2 cellular contexts compared by ENCODE assay signal in the genomic region with DNA sequence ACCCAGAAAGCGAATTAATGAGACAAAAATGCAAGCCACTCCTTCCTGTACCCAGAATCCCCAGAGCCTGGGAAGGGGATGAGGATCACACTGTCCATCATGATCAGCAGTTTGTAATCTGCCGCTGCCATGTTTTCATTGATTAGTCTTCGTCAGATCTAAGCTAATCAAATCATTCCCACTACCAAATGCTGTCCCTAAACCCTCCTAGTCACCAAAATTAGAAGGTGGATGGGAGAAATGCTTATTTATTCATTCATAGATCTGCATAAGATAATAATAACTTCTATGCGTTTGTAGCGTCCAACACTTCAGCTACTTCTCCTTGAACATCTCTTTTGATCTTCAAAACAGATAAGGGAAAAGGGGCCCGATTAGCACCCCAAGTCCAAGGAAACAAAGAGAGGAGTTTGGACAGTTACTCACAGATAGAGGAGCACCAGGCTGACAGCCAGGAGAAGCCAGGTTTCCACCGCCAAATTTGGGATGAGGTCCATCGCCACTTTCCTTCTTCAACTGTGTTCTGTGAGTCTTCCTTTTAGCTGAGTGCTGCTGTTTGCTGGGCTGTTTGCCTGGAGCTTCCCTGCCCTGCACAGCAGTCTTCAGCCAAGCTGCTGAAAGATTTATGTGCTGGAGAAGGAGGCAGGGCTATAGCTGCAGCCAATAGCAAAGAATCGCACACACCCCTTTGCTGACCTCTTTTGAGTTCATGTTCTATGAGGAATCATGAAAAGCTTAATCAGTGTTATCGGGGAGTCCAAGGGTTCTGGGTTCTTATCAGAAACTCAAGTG.
TF ChIP-seq lines count a peak whose summit lies in the region.

A gene (minus strand): TSS at position 597 of the 792 bp plus-strand sequence. CDS start 100 bp downstream, at position 497.

TF ChIP-seq in K562, 482 proteins besides CTCF, POLR2A, EP300 and RAD21 (continues in another document):
- TF ChIP-seq MAZ (CRISPR knock-in tag; conservative IDR thresholded peaks at IDR 0.05 in 1 of 2, IDR thresholded peaks at IDR 0.05 in 1 of 2) (peak in 1 of 2 experiments; percentile 56; a peak in 1 of 4 replicates), DDX20 (tag; IDR thresholded peaks at IDR 0.05; ENCODE audit: low read depth) (no peak), ZNF174 (CRISPR knock-in tag; IDR thresholded peaks at IDR 0.05) (no peak), RUNX1 (IDR thresholded peaks at IDR 0.05; ENCODE audit: low read depth) (no peak), U2AF2 (optimal IDR thresholded peaks at IDR 0.05; ENCODE audit: low read depth, low read length) (no peak), NFRKB (IDR thresholded peaks at IDR 0.05; ENCODE audit: low read depth) (no peak), SP2 (IDR thresholded peaks at IDR 0.05; ENCODE audit: extremely low read depth, low read depth, low read length, poor library complexity, severe bottlenecking) (no peak), NR3C1 (CRISPR knock-in tag; IDR thresholded peaks at IDR 0.05) (no peak), ZNF197 (CRISPR knock-in tag; IDR thresholded peaks at IDR 0.05; ENCODE audit: low read depth) (no peak), JUNB (CRISPR knock-in tag; conservative IDR thresholded peaks at IDR 0.05) (no peak), KHSRP (IDR thresholded peaks at IDR 0.05) (no peak), MECOM (CRISPR knock-in tag; IDR thresholded peaks at IDR 0.05) (no peak), SNIP1 (IDR thresholded peaks at IDR 0.05; ENCODE audit: low read depth) (no peak), CEBPG (CRISPR knock-in tag; IDR thresholded peaks at IDR 0.05) (no peak), CEBPG (tag; conservative IDR thresholded peaks at IDR 0.05 in 1 of 2, IDR thresholded peaks at IDR 0.05 in 1 of 2) (no peak), CCNT2 (IDR thresholded peaks at IDR 0.05; ENCODE audit: borderline replicate concordance, extremely low read depth, insufficient read length, low read depth, low read length) (peak; percentile 55), ZNF324 (CRISPR knock-in tag; IDR thresholded peaks at IDR 0.05) (no peak), HNRNPUL1 (IDR thresholded peaks at IDR 0.05; ENCODE audit: low read length) (no peak), PTBP1 (IDR thresholded peaks at IDR 0.05; ENCODE audit: low read depth, low read length) (no peak), ZSCAN32 (CRISPR knock-in tag; IDR thresholded peaks at IDR 0.05) (no peak), DNMT1 (IDR thresholded peaks at IDR 0.05) (no peak), CREM (IDR thresholded peaks at IDR 0.05; ENCODE audit: low read depth) (no peak), ZNF232 (CRISPR knock-in tag; IDR thresholded peaks at IDR 0.05) (no peak), HNRNPH1 (optimal IDR thresholded peaks at IDR 0.05; ENCODE audit: low read depth, low read length) (no peak), FOXK2 (conservative IDR thresholded peaks at IDR 0.05 in 1 of 2, IDR thresholded peaks at IDR 0.05 in 1 of 2; ENCODE audit: low read depth in 2 of 2) (peak in 1 of 2 experiments; percentile 20; a peak in 1 of 4 replicates), ZNF589 (CRISPR knock-in tag; IDR thresholded peaks at IDR 0.05; ENCODE audit: low read depth) (no peak), SMAD2 (IDR thresholded peaks at IDR 0.05; ENCODE audit: low read depth, low read length) (no peak), KDM1A (IDR thresholded peaks at IDR 0.05) (peak; percentile 65 to 77), ZNF644 (tag; IDR thresholded peaks at IDR 0.05; ENCODE audit: low read depth) (no peak), SMC3 (conservative IDR thresholded peaks at IDR 0.05; ENCODE audit: insufficient read depth, low read depth, low read length) (0 out of 2 replicates have a peak, but pooled peaks have one; percentile 9)
- TF ChIP-seq, protein P1, sequence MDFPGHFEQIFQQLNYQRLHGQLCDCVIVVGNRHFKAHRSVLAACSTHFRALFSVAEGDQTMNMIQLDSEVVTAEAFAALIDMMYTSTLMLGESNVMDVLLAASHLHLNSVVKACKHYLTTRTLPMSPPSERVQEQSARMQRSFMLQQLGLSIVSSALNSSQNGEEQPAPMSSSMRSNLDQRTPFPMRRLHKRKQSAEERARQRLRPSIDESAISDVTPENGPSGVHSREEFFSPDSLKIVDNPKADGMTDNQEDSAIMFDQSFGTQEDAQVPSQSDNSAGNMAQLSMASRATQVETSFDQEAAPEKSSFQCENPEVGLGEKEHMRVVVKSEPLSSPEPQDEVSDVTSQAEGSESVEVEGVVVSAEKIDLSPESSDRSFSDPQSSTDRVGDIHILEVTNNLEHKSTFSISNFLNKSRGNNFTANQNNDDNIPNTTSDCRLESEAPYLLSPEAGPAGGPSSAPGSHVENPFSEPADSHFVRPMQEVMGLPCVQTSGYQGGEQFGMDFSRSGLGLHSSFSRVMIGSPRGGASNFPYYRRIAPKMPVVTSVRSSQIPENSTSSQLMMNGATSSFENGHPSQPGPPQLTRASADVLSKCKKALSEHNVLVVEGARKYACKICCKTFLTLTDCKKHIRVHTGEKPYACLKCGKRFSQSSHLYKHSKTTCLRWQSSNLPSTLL (IDR thresholded peaks at IDR 0.05), result no peak
- TF ChIP-seq, protein P2, sequence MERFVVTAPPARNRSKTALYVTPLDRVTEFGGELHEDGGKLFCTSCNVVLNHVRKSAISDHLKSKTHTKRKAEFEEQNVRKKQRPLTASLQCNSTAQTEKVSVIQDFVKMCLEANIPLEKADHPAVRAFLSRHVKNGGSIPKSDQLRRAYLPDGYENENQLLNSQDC (CRISPR knock-in tag; IDR thresholded peaks at IDR 0.05), result 0 out of 2 replicates have a peak, but pooled peaks have one; percentile 11
- TF ChIP-seq, protein P3, sequence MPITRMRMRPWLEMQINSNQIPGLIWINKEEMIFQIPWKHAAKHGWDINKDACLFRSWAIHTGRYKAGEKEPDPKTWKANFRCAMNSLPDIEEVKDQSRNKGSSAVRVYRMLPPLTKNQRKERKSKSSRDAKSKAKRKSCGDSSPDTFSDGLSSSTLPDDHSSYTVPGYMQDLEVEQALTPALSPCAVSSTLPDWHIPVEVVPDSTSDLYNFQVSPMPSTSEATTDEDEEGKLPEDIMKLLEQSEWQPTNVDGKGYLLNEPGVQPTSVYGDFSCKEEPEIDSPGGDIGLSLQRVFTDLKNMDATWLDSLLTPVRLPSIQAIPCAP (CRISPR knock-in tag; IDR thresholded peaks at IDR 0.05; ENCODE audit: borderline replicate concordance), result peak; percentile 83

TF ChIP-seq in HepG2, 621 proteins besides CTCF, POLR2A, EP300 and RAD21 (continues in another document):
- TF ChIP-seq, protein P4, sequence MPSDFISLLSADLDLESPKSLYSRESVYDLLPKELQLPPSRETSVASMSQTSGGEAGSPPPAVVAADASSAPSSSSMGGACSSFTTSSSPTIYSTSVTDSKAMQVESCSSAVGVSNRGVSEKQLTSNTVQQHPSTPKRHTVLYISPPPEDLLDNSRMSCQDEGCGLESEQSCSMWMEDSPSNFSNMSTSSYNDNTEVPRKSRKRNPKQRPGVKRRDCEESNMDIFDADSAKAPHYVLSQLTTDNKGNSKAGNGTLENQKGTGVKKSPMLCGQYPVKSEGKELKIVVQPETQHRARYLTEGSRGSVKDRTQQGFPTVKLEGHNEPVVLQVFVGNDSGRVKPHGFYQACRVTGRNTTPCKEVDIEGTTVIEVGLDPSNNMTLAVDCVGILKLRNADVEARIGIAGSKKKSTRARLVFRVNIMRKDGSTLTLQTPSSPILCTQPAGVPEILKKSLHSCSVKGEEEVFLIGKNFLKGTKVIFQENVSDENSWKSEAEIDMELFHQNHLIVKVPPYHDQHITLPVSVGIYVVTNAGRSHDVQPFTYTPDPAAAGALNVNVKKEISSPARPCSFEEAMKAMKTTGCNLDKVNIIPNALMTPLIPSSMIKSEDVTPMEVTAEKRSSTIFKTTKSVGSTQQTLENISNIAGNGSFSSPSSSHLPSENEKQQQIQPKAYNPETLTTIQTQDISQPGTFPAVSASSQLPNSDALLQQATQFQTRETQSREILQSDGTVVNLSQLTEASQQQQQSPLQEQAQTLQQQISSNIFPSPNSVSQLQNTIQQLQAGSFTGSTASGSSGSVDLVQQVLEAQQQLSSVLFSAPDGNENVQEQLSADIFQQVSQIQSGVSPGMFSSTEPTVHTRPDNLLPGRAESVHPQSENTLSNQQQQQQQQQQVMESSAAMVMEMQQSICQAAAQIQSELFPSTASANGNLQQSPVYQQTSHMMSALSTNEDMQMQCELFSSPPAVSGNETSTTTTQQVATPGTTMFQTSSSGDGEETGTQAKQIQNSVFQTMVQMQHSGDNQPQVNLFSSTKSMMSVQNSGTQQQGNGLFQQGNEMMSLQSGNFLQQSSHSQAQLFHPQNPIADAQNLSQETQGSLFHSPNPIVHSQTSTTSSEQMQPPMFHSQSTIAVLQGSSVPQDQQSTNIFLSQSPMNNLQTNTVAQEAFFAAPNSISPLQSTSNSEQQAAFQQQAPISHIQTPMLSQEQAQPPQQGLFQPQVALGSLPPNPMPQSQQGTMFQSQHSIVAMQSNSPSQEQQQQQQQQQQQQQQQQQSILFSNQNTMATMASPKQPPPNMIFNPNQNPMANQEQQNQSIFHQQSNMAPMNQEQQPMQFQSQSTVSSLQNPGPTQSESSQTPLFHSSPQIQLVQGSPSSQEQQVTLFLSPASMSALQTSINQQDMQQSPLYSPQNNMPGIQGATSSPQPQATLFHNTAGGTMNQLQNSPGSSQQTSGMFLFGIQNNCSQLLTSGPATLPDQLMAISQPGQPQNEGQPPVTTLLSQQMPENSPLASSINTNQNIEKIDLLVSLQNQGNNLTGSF (CRISPR knock-in tag; IDR thresholded peaks at IDR 0.05), result no peak
- TF ChIP-seq ZNF143 (CRISPR knock-in tag; IDR thresholded peaks at IDR 0.05) (peak; percentile 60), RORA (CRISPR knock-in tag; IDR thresholded peaks at IDR 0.05) (no peak), SAFB2 (CRISPR knock-in tag; IDR thresholded peaks at IDR 0.05; ENCODE audit: borderline replicate concordance, low read depth) (0 out of 2 replicates have a peak, but pooled peaks have one; percentile 38), SAP130 (CRISPR knock-in tag; IDR thresholded peaks at IDR 0.05; ENCODE audit: low read depth) (peak; percentile 3; the same call in 1 of the 2 replicates), ZSCAN29 (CRISPR knock-in tag; conservative IDR thresholded peaks at IDR 0.05) (no peak), ZNF230 (CRISPR knock-in tag; IDR thresholded peaks at IDR 0.05) (no peak), SPEN (CRISPR knock-in tag; IDR thresholded peaks at IDR 0.05; ENCODE audit: low read depth) (peak; percentile 17; the same call in 1 of the 2 replicates), ZNF569 (CRISPR knock-in tag; IDR thresholded peaks at IDR 0.05; ENCODE audit: borderline replicate concordance) (no peak), PHB2 (IDR thresholded peaks at IDR 0.05; ENCODE audit: partially characterized antibody) (no peak), ZNF674 (CRISPR knock-in tag; IDR thresholded peaks at IDR 0.05; ENCODE audit: low read depth) (no peak), HNRNPL (IDR thresholded peaks at IDR 0.05; ENCODE audit: low read depth, low read length) (no peak), ZNF224 (CRISPR knock-in tag; IDR thresholded peaks at IDR 0.05) (no peak), PTBP1 (IDR thresholded peaks at IDR 0.05; ENCODE audit: low read depth, low read length, poor library complexity, severe bottlenecking) (no peak), NFE2L2 (IDR thresholded peaks at IDR 0.05; ENCODE audit: low read length) (no peak), ZNF747 (CRISPR knock-in tag; IDR thresholded peaks at IDR 0.05; ENCODE audit: borderline replicate concordance) (no peak), GABPA (IDR thresholded peaks at IDR 0.05; ENCODE audit: low read depth, low read length) (no peak), GABPA (CRISPR knock-in tag; IDR thresholded peaks at IDR 0.05; ENCODE audit: low read depth) (0 out of 2 replicates have a peak, but pooled peaks have one; percentile 3), NFYB (CRISPR knock-in tag; IDR thresholded peaks at IDR 0.05) (peak; percentile 20; the same call in 1 of the 2 replicates), RBM39 (IDR thresholded peaks at IDR 0.05; ENCODE audit: low read depth, low read length, poor library complexity, severe bottlenecking) (no peak), ZNF282 (IDR thresholded peaks at IDR 0.05; ENCODE audit: partially characterized antibody) (no peak), ZNF12 (CRISPR knock-in tag; IDR thresholded peaks at IDR 0.05) (0 out of 2 replicates have a peak, but pooled peaks have one; percentile 2), ZNF30 (CRISPR knock-in tag; IDR thresholded peaks at IDR 0.05) (no peak), RXRA (CRISPR knock-in tag; IDR thresholded peaks at IDR 0.05) (0 out of 2 replicates have a peak, but pooled peaks have one; percentile 4), ZNF777 (CRISPR knock-in tag; IDR thresholded peaks at IDR 0.05) (no peak)
- TF ChIP-seq, protein P5, sequence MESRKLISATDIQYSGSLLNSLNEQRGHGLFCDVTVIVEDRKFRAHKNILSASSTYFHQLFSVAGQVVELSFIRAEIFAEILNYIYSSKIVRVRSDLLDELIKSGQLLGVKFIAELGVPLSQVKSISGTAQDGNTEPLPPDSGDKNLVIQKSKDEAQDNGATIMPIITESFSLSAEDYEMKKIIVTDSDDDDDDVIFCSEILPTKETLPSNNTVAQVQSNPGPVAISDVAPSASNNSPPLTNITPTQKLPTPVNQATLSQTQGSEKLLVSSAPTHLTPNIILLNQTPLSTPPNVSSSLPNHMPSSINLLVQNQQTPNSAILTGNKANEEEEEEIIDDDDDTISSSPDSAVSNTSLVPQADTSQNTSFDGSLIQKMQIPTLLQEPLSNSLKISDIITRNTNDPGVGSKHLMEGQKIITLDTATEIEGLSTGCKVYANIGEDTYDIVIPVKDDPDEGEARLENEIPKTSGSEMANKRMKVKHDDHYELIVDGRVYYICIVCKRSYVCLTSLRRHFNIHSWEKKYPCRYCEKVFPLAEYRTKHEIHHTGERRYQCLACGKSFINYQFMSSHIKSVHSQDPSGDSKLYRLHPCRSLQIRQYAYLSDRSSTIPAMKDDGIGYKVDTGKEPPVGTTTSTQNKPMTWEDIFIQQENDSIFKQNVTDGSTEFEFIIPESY (CRISPR knock-in tag; IDR thresholded peaks at IDR 0.05), result no peak
- TF ChIP-seq, protein P6, sequence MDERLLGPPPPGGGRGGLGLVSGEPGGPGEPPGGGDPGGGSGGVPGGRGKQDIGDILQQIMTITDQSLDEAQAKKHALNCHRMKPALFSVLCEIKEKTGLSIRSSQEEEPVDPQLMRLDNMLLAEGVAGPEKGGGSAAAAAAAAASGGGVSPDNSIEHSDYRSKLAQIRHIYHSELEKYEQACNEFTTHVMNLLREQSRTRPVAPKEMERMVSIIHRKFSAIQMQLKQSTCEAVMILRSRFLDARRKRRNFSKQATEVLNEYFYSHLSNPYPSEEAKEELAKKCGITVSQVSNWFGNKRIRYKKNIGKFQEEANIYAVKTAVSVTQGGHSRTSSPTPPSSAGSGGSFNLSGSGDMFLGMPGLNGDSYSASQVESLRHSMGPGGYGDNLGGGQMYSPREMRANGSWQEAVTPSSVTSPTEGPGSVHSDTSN (CRISPR knock-in tag; IDR thresholded peaks at IDR 0.05), result no peak
- TF ChIP-seq, protein P7, sequence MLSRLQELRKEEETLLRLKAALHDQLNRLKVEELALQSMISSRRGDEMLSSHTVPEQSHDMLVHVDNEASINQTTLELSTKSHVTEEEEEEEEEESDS (CRISPR knock-in tag; IDR thresholded peaks at IDR 0.05; ENCODE audit: borderline replicate concordance), result no peak
- TF ChIP-seq, protein P8, sequence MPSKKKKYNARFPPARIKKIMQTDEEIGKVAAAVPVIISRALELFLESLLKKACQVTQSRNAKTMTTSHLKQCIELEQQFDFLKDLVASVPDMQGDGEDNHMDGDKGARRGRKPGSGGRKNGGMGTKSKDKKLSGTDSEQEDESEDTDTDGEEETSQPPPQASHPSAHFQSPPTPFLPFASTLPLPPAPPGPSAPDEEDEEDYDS (CRISPR knock-in tag; IDR thresholded peaks at IDR 0.05), result peak; percentile 63
- TF ChIP-seq, protein P9, sequence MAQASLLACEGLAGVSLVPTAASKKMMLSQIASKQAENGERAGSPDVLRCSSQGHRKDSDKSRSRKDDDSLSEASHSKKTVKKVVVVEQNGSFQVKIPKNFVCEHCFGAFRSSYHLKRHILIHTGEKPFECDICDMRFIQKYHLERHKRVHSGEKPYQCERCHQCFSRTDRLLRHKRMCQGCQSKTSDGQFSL (CRISPR knock-in tag; IDR thresholded peaks at IDR 0.05), result 0 out of 2 replicates have a peak, but pooled peaks have one; percentile 2
